1 cellular context compared by ENCODE assay signal in the genomic region with DNA sequence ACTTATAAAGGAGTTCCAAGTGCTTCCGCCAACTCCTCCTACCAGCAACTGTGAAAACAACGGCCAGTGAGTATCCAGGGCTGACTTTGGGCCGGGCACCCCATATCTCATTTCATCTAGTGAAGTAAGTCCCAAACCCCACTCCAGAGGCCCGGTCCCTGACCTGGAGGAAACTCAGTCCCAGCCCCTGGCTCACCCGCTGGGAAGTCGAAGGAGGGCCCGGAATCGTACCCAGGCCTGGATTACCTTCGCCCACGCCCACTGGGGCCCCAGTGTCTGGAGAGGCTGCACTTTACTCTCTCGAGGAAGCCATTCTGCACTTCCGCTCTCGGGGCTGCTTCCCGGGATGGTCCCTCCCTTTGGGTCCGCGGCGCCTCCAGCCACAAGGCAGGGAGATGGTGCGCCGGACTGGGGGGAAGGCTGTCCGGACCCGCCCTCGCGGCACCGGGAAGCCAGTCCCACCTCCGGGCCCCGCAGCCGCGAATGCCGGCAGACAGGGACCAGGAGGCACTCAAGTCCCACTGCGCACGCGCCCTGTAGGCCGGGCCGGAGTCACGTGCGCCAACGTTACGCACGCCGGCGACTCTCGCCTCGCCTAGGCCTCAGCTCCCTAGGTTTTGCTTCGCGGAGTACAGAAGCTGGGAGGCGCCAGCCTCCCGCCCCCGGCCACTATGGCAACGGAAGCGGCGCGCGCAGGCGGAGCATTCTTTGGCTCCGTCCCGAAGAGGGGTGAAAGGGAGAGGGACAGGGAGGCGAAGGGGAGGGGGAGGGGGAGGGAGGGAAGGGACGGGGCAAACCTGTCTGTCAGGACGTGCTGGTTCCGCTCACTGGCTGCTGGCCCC.
TF ChIP-seq lines count a peak whose summit lies in the region.

A gene with protein sequence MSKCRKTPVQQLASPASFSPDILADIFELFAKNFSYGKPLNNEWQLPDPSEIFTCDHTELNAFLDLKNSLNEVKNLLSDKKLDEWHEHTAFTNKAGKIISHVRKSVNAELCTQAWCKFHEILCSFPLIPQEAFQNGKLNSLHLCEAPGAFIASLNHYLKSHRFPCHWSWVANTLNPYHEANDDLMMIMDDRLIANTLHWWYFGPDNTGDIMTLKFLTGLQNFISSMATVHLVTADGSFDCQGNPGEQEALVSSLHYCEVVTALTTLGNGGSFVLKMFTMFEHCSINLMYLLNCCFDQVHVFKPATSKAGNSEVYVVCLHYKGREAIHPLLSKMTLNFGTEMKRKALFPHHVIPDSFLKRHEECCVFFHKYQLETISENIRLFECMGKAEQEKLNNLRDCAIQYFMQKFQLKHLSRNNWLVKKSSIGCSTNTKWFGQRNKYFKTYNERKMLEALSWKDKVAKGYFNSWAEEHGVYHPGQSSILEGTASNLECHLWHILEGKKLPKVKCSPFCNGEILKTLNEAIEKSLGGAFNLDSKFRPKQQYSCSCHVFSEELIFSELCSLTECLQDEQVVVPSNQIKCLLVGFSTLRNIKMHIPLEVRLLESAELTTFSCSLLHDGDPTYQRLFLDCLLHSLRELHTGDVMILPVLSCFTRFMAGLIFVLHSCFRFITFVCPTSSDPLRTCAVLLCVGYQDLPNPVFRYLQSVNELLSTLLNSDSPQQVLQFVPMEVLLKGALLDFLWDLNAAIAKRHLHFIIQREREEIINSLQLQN (minus strand): TSS at position 513 of the 842 bp plus-strand sequence. CDS start 3,482 bp downstream, outside the sequence.

TF ChIP-seq in HepG2, 621 proteins besides CTCF, POLR2A, EP300 and RAD21 (continued from another document and continues in another):
- TF ChIP-seq ZNF12 (CRISPR knock-in tag; IDR thresholded peaks at IDR 0.05) (0 out of 2 replicates have a peak, but pooled peaks have one; percentile 33), ZEB1 (IDR thresholded peaks at IDR 0.05; ENCODE audit: insufficient replicate concordance, low read depth) (peak; percentile 78), ZNF143 (CRISPR knock-in tag; IDR thresholded peaks at IDR 0.05) (peak; percentile 57), NR2C2 (CRISPR knock-in tag; IDR thresholded peaks at IDR 0.05; ENCODE audit: borderline replicate concordance) (peak; percentile 64; the same call in 1 of the 2 replicates), ZNF850 (CRISPR knock-in tag; conservative IDR thresholded peaks at IDR 0.05) (peak; percentile 82; the same call in 1 of the 2 replicates), ZNF121 (CRISPR knock-in tag; IDR thresholded peaks at IDR 0.05) (peak; percentile 87), ARHGAP35 (CRISPR knock-in tag; IDR thresholded peaks at IDR 0.05; ENCODE audit: borderline replicate concordance) (peak; percentile 98), PTBP1 (IDR thresholded peaks at IDR 0.05; ENCODE audit: low read depth, low read length, poor library complexity, severe bottlenecking) (peak; percentile 93), MED8 (CRISPR knock-in tag; IDR thresholded peaks at IDR 0.05; ENCODE audit: insufficient replicate concordance) (peak; percentile 78), ZNF264 (CRISPR knock-in tag; IDR thresholded peaks at IDR 0.05) (peak; percentile 93), HOXA9 (CRISPR knock-in tag; IDR thresholded peaks at IDR 0.05; ENCODE audit: borderline replicate concordance) (peak; percentile 91; the same call in 1 of the 2 replicates), GATAD1 (CRISPR knock-in tag; IDR thresholded peaks at IDR 0.05) (peak; percentile 81), ZFP62 (CRISPR knock-in tag; IDR thresholded peaks at IDR 0.05) (no peak), HDAC6 (IDR thresholded peaks at IDR 0.05; ENCODE audit: low read depth, low read length) (no peak), GATAD2A (CRISPR knock-in tag; IDR thresholded peaks at IDR 0.05) (peak; percentile 79), ZNF253 (CRISPR knock-in tag; IDR thresholded peaks at IDR 0.05; ENCODE audit: borderline replicate concordance) (no peak), ZNF670 (CRISPR knock-in tag; IDR thresholded peaks at IDR 0.05; ENCODE audit: borderline replicate concordance) (peak; percentile 57; the same call in 1 of the 2 replicates), JUND (CRISPR knock-in tag; IDR thresholded peaks at IDR 0.05) (peak; percentile 45; the same call in 1 of the 2 replicates), NFE2L2 (IDR thresholded peaks at IDR 0.05; ENCODE audit: low read length) (no peak), ZNF788 (CRISPR knock-in tag; IDR thresholded peaks at IDR 0.05; ENCODE audit: borderline replicate concordance) (peak; percentile 95), TRIM24 (CRISPR knock-in tag; IDR thresholded peaks at IDR 0.05) (no peak)
- TF ChIP-seq, protein P1, sequence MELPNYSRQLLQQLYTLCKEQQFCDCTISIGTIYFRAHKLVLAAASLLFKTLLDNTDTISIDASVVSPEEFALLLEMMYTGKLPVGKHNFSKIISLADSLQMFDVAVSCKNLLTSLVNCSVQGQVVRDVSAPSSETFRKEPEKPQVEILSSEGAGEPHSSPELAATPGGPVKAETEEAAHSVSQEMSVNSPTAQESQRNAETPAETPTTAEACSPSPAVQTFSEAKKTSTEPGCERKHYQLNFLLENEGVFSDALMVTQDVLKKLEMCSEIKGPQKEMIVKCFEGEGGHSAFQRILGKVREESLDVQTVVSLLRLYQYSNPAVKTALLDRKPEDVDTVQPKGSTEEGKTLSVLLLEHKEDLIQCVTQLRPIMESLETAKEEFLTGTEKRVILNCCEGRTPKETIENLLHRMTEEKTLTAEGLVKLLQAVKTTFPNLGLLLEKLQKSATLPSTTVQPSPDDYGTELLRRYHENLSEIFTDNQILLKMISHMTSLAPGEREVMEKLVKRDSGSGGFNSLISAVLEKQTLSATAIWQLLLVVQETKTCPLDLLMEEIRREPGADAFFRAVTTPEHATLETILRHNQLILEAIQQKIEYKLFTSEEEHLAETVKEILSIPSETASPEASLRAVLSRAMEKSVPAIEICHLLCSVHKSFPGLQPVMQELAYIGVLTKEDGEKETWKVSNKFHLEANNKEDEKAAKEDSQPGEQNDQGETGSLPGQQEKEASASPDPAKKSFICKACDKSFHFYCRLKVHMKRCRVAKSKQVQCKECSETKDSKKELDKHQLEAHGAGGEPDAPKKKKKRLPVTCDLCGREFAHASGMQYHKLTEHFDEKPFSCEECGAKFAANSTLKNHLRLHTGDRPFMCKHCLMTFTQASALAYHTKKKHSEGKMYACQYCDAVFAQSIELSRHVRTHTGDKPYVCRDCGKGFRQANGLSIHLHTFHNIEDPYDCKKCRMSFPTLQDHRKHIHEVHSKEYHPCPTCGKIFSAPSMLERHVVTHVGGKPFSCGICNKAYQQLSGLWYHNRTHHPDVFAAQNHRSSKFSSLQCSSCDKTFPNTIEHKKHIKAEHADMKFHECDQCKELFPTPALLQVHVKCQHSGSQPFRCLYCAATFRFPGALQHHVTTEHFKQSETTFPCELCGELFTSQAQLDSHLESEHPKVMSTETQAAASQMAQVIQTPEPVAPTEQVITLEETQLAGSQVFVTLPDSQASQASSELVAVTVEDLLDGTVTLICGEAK (IDR thresholded peaks at IDR 0.05): no peak
- TF ChIP-seq, protein P1 (CRISPR knock-in tag; IDR thresholded peaks at IDR 0.05): peak; percentile 95
- TF ChIP-seq, protein P2, sequence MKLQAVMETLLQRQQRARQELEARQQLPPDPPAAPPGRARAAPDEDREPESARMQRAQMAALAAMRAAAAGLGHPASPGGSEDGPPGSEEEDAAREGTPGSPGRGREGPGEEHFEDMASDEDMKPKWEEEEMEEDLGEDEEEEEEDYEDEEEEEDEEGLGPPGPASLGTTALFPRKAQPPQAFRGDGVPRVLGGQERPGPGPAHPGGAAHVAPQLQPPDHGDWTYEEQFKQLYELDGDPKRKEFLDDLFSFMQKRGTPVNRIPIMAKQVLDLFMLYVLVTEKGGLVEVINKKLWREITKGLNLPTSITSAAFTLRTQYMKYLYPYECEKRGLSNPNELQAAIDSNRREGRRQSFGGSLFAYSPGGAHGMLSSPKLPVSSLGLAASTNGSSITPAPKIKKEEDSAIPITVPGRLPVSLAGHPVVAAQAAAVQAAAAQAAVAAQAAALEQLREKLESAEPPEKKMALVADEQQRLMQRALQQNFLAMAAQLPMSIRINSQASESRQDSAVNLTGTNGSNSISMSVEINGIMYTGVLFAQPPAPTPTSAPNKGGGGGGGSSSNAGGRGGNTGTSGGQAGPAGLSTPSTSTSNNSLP (IDR thresholded peaks at IDR 0.05; ENCODE audit: low read depth, low read length): no peak
- TF ChIP-seq, protein P3, sequence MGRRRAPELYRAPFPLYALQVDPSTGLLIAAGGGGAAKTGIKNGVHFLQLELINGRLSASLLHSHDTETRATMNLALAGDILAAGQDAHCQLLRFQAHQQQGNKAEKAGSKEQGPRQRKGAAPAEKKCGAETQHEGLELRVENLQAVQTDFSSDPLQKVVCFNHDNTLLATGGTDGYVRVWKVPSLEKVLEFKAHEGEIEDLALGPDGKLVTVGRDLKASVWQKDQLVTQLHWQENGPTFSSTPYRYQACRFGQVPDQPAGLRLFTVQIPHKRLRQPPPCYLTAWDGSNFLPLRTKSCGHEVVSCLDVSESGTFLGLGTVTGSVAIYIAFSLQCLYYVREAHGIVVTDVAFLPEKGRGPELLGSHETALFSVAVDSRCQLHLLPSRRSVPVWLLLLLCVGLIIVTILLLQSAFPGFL (CRISPR knock-in tag; IDR thresholded peaks at IDR 0.05): peak; percentile 94; the same call in 1 of the 2 replicates
- TF ChIP-seq, protein P4, sequence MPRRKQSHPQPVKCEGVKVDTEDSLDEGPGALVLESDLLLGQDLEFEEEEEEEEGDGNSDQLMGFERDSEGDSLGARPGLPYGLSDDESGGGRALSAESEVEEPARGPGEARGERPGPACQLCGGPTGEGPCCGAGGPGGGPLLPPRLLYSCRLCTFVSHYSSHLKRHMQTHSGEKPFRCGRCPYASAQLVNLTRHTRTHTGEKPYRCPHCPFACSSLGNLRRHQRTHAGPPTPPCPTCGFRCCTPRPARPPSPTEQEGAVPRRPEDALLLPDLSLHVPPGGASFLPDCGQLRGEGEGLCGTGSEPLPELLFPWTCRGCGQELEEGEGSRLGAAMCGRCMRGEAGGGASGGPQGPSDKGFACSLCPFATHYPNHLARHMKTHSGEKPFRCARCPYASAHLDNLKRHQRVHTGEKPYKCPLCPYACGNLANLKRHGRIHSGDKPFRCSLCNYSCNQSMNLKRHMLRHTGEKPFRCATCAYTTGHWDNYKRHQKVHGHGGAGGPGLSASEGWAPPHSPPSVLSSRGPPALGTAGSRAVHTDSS (CRISPR knock-in tag; conservative IDR thresholded peaks at IDR 0.05): no peak
